20 cellular contexts compared by ENCODE assay signal in genomic region chr4:24970191-24970590, GRCh38.
"Had no signal": no experiment of that assay in that cellular context is flagged by ENCODE, and none has a peak within 500 bp of the region (broad histone marks: within the 10 kb centered on the region; RNA-seq: fewer than 3 reads in every experiment).

No MANE protein-coding gene starts in this region.

- H3K4me1 ChIP-seq: SJSA1 had no signal

- FAIRE-seq: RCC 7860 had no signal

- H3K27ac ChIP-seq: SJSA1, SK-N-MC had no signal

- H3K4me3 ChIP-seq: SJSA1, SK-N-MC had no signal

- H3K36me3 ChIP-seq: SJSA1 had no signal

- DNase-seq: KBM-7, MV-4-11, NCI-H1048, NCI-H1105, NCI-H1417, NCI-H1436 treated with DMSO at 0.1 percent for 48 hours, NCI-H1694, NCI-H187 treated with DMSO at 0.1 percent for 48 hours, NCI-H2029 treated with DMSO at 0.1 percent for 48 hours, NCI-H2227 treated with DMSO at 0.1 percent for 48 hours, NCI-H446, NCI-H510A, NCI-H524 treated with DMSO at 0.1 percent for 48 hours, NCI-H774, Right ventricle myocardium superior, RPMI8226, SIG-M5 had no signal

- H3K9me3 ChIP-seq: SJSA1 had no signal

- H3K27me3 ChIP-seq: SJSA1 had no signal
